11 cellular contexts compared by ENCODE assay signal in genomic region chr12:13536219-13536910, GRCh38.
DNase-seq lines count a peak whose midpoint lies in the region; ATAC-seq and TF ChIP-seq lines count a peak whose summit lies in the region.
"Had no signal": no experiment of that assay in that cellular context is flagged by ENCODE, and none has a peak within 500 bp of the region (broad histone marks: within the 10 kb centered on the region; RNA-seq: fewer than 3 reads in every experiment).

No MANE protein-coding gene starts in this region.

- no peaks in the 10 kb centered on the region for H3K36me3 Mint-ChIP-seq in activated T-cell treated with anti-CD3 and anti-CD28 coated beads, Interleukin-2, amount 50 U/mL, for 4 hours (ENCODE audit: insufficient read depth)
- no peaks in the 10 kb centered on the region for H3K36me3 Mint-ChIP-seq in stimulated activated effector memory CD8-positive, alpha-beta T cell treated with anti-CD3 and anti-CD28 coated beads, Interleukin-12 subunit alpha, Interleukin-12 subunit beta, amount 100 ng/mL, for 72 hours
- H3K36me3 Mint-ChIP-seq: brain had no signal

- H3K27me3 Mint-ChIP-seq in activated T-cell treated with anti-CD3 and anti-CD28 coated beads, Interleukin-2, amount 50 U/mL, for 4 hours (ENCODE audit: low read depth), result peaks cover 6% of the 10 kb centered on the region

- H3K27ac ChIP-seq in dorsolateral prefrontal cortex, result no peak overlapping the region
- H3K27ac ChIP-seq: upper lobe of left lung had no signal

- TF ChIP-seq CTCF in dorsolateral prefrontal cortex (IDR thresholded peaks at IDR 0.05 in 54 of 56, conservative IDR thresholded peaks at IDR 0.05 in 2 of 56; ENCODE audit: low read depth in 1 of 56, partially characterized antibody in 56 of 56), result no peak

- H3K27ac Mint-ChIP-seq in stimulated activated effector memory CD8-positive, alpha-beta T cell treated with anti-CD3 and anti-CD28 coated beads, Interleukin-12 subunit alpha, Interleukin-12 subunit beta, amount 100 ng/mL, for 72 hours, result no peak overlapping the region
- H3K27ac Mint-ChIP-seq: activated CD4-positive, alpha-beta T cell treated with anti-CD3 and anti-CD28 coated beads, Interleukin-2, amount 10 ng/mL, durations not matched to agents 24 days and 14 days had no signal

- H3K4me3 Mint-ChIP-seq in activated T-cell treated with anti-CD3 and anti-CD28 coated beads, Interleukin-2, amount 50 U/mL, for 4 hours, result no peak overlapping the region
- H3K4me3 Mint-ChIP-seq in stimulated activated effector memory CD8-positive, alpha-beta T cell treated with anti-CD3 and anti-CD28 coated beads, Interleukin-12 subunit alpha, Interleukin-12 subunit beta, amount 100 ng/mL, for 72 hours, result no peak overlapping the region
- H3K4me3 Mint-ChIP-seq: activated CD4-positive, alpha-beta T cell treated with anti-CD3 and anti-CD28 coated beads, Interleukin-2, amount 10 ng/mL, durations not matched to agents 24 days and 14 days; brain had no signal

- no peak for DNase-seq in activated T-cell treated with anti-CD3 and anti-CD28 coated beads, Interleukin-2, amount 50 U/mL, for 4 hours
- DNase-seq in activated T-cell treated with anti-CD3 and anti-CD28 coated beads, Interleukin-2, amount 50 U/mL, for 48 hours, result no peak
- no peak for DNase-seq in stimulated activated effector memory CD8-positive, alpha-beta T cell treated with anti-CD3 and anti-CD28 coated beads, Interleukin-12 subunit alpha, Interleukin-12 subunit beta, amount 100 ng/mL, for 72 hours (ENCODE audit: low spot score in 2 of 2)
- DNase-seq in SHP77 treated with DMSO at 0.1 percent for 48 hours (lab: John Stamatoyannopoulos, UW) (no peak), dorsolateral prefrontal cortex (no peak), NCI-H146 treated with DMSO at 0.1 percent for 48 hours (lab: John Stamatoyannopoulos, UW; ENCODE audit: unreplicated experiment) (no peak)
- DNase-seq: activated CD4-positive, alpha-beta T cell treated with anti-CD3 and anti-CD28 coated beads, Interleukin-2, amount 10 ng/mL, durations not matched to agents 24 days and 14 days; upper lobe of left lung had no signal

- peaks cover 0 to 3% (median 0%) of the 10 kb centered on the region in 45 donors for H3K27me3 ChIP-seq in dorsolateral prefrontal cortex
- H3K27me3 ChIP-seq: upper lobe of left lung had no signal

- peak; percentile 23 to 28 for ATAC-seq in activated T-cell treated with anti-CD3 and anti-CD28 coated beads, Interleukin-2, amount 50 U/mL, for 4 hours
- ATAC-seq in GM21737 (IDR thresholded peaks at IDR 0.05; ENCODE audit: unreplicated experiment) (peak; percentile 90), HG03432 (IDR thresholded peaks at IDR 0.05; ENCODE audit: unreplicated experiment) (peak; percentile 97)
- ATAC-seq in stimulated activated effector memory CD8-positive, alpha-beta T cell treated with anti-CD3 and anti-CD28 coated beads, Interleukin-12 subunit alpha, Interleukin-12 subunit beta, amount 100 ng/mL, for 72 hours, result peak; percentile 74

- no peak overlapping the region for H3K4me3 ChIP-seq in dorsolateral prefrontal cortex
- H3K4me3 ChIP-seq: upper lobe of left lung had no signal

- intact Hi-C loops in dorsolateral prefrontal cortex (cut with DNase I), result no loop called here

- no peaks in the 10 kb centered on the region for H3K9me3 Mint-ChIP-seq in activated T-cell treated with anti-CD3 and anti-CD28 coated beads, Interleukin-2, amount 50 U/mL, for 4 hours
- H3K9me3 Mint-ChIP-seq in stimulated activated effector memory CD8-positive, alpha-beta T cell treated with anti-CD3 and anti-CD28 coated beads, Interleukin-12 subunit alpha, Interleukin-12 subunit beta, amount 100 ng/mL, for 72 hours, result no peaks in the 10 kb centered on the region
- H3K9me3 Mint-ChIP-seq: activated CD4-positive, alpha-beta T cell treated with anti-CD3 and anti-CD28 coated beads, Interleukin-2, amount 10 ng/mL, durations not matched to agents 24 days and 14 days had no signal

- no peaks in the 10 kb centered on the region for H3K4me1 Mint-ChIP-seq in activated T-cell treated with anti-CD3 and anti-CD28 coated beads, Interleukin-2, amount 50 U/mL, for 4 hours (ENCODE audit: low read depth)
- no peaks in the 10 kb centered on the region for H3K4me1 Mint-ChIP-seq in stimulated activated effector memory CD8-positive, alpha-beta T cell treated with anti-CD3 and anti-CD28 coated beads, Interleukin-12 subunit alpha, Interleukin-12 subunit beta, amount 100 ng/mL, for 72 hours
- H3K4me1 Mint-ChIP-seq: activated CD4-positive, alpha-beta T cell treated with anti-CD3 and anti-CD28 coated beads, Interleukin-2, amount 10 ng/mL, durations not matched to agents 24 days and 14 days had no signal

Comparison
In these comparisons a context has a peak if more than half of its experiments do, and no peak if none do; other contexts are left out.
1. ATAC-seq: peak in every context shown above with its lines; median percentile 97 in HG03432; 90 in GM21737; 74 in stimulated activated effector memory CD8-positive, alpha-beta T cell treated with anti-CD3 and anti-CD28 coated beads, Interleukin-12 subunit alpha, Interleukin-12 subunit beta, amount 100 ng/mL, for 72 hours; 26 in activated T-cell treated with anti-CD3 and anti-CD28 coated beads, Interleukin-2, amount 50 U/mL, for 4 hours.